9 cellular contexts compared by ENCODE assay signal in genomic region chr17:82029990-82030469, GRCh38. TPM values are rescaled to one million over a fixed set of nuclear protein-coding genes. Genes with fewer than 3 reads are reported as not detected.
DNase-seq lines count a peak whose midpoint lies in the region; ATAC-seq, FAIRE-seq and TF ChIP-seq lines count a peak whose summit lies in the region.
"Had no signal": no experiment of that assay in that cellular context is flagged by ENCODE, and none has a peak within 500 bp of the region (broad histone marks: within the 10 kb centered on the region; RNA-seq: fewer than 3 reads in every experiment).

No MANE protein-coding gene starts in this region.

- intact Hi-C loops in activated CD4-positive, alpha-beta T cell treated with anti-CD3 and anti-CD28 coated beads for 36 hours (cut with DNase I, micrococcal nuclease) = loop anchor here (1.0 to 10.0 kb wide), 6 partner anchors 68 to 467 kb away; partner anchors contain the start of gene FASN (in 2 of the 2)

- no peaks in the 10 kb centered on the region for H3K9me3 Mint-ChIP-seq in IgD-negative memory B cell
- H3K9me3 Mint-ChIP-seq in central memory CD8-positive, alpha-beta T cell = no peaks in the 10 kb centered on the region
- no peaks in the 10 kb centered on the region for H3K9me3 Mint-ChIP-seq in activated CD4-positive, alpha-beta T cell treated with anti-CD3 and anti-CD28 coated beads for 36 hours (ENCODE audit: low read depth)

- peaks cover 0 to 2% of the 10 kb centered on the region in 2 donors for H3K9me3 ChIP-seq in neuronal stem cell (replicated peaks in 1 of 2; ENCODE audit: control insufficient read depth in 2 of 2, insufficient read depth in 1 of 2, low read depth in 1 of 2, low read length in 2 of 2)
- H3K9me3 ChIP-seq: uterus had no signal

- peak overlapping the region; percentile 94 for H3K18ac ChIP-seq in neuronal stem cell (ENCODE audit: low read length)

- H3K36me3 ChIP-seq in neuronal stem cell (replicated peaks in 1 of 2; ENCODE audit: control insufficient read depth in 2 of 2, insufficient read depth in 2 of 2, low read length in 2 of 2) = peaks cover 27 to 29% of the 10 kb centered on the region in 2 donors
- H3K36me3 ChIP-seq: uterus had no signal

- peak overlapping the region; percentile 86 for H2AK5ac ChIP-seq in neuronal stem cell (ENCODE audit: low read depth, low read length)

- FAIRE-seq in frontal cortex (lab: Jason Lieb, UNC) = no peak

- peak overlapping the region; percentile 56 for H3K14ac ChIP-seq in neuronal stem cell (ENCODE audit: low read length)

- H3K9ac ChIP-seq in neuronal stem cell (ENCODE audit: low read depth, low read length, poor library complexity) = peak overlapping the region; percentile 72

- CTCF ChIA-PET in activated CD4-positive, alpha-beta T cell treated with anti-CD3 and anti-CD28 coated beads for 36 hours (lab: Charles Lee) = interaction anchor here (0.6 to 3.4 kb wide), 20 partner anchors 9 to 206 kb away, joined by 3 to 35 read pairs (median 3); partner anchors contain the start of genes DUS1L and MAFG

- no CpG with 5 or more reads among the region's 31 CpGs for WGBS in neuronal stem cell (ENCODE audit: extremely low coverage in 2 of 2, insufficient read length in 2 of 2, insufficient replicate concordance in 1 of 2), 2 donors

- peak overlapping the region; percentile 90 for H2BK5ac ChIP-seq in neuronal stem cell (ENCODE audit: low read length)

- no peak overlapping the region for H3K4me2 ChIP-seq in neuronal stem cell (ENCODE audit: insufficient read depth, low read length, poor library complexity, severe bottlenecking)

- H3K27ac ChIP-seq in C4-2B (peak overlapping the region; percentile 97), neuronal stem cell (replicated peaks; ENCODE audit: low read length) (no peak overlapping the region)
- H3K27ac ChIP-seq: uterus had no signal

- H3K27me3 Mint-ChIP-seq in IgD-negative memory B cell = no peaks in the 10 kb centered on the region
- no peaks in the 10 kb centered on the region for H3K27me3 Mint-ChIP-seq in central memory CD8-positive, alpha-beta T cell
- H3K27me3 Mint-ChIP-seq in activated CD4-positive, alpha-beta T cell treated with anti-CD3 and anti-CD28 coated beads for 36 hours = no peaks in the 10 kb centered on the region

- H3K4me1 Mint-ChIP-seq in IgD-negative memory B cell = peaks cover 0 to 3% (median 2%) of the 10 kb centered on the region in 3 donors
- H3K4me1 Mint-ChIP-seq in central memory CD8-positive, alpha-beta T cell = peaks cover 17% of the 10 kb centered on the region
- peaks cover 7% of the 10 kb centered on the region for H3K4me1 Mint-ChIP-seq in activated CD4-positive, alpha-beta T cell treated with anti-CD3 and anti-CD28 coated beads for 36 hours

- H3K36me3 Mint-ChIP-seq in IgD-negative memory B cell = peaks cover 1% of the 10 kb centered on the region
- H3K36me3 Mint-ChIP-seq in central memory CD8-positive, alpha-beta T cell (ENCODE audit: insufficient read depth) = peaks cover 4% of the 10 kb centered on the region
- peaks cover 4% of the 10 kb centered on the region for H3K36me3 Mint-ChIP-seq in activated CD4-positive, alpha-beta T cell treated with anti-CD3 and anti-CD28 coated beads for 36 hours (ENCODE audit: low read depth)

- TF ChIP-seq CTCF in C4-2B (conservative IDR thresholded peaks at IDR 0.05) = no peak

- H2BK15ac ChIP-seq in neuronal stem cell (ENCODE audit: low read length) = peak overlapping the region; percentile 58

- H3K23ac ChIP-seq in neuronal stem cell (ENCODE audit: low read depth, low read length, poor library complexity) = peak overlapping the region; percentile 93

- peaks cover 7% of the 10 kb centered on the region for H3K79me1 ChIP-seq in neuronal stem cell (ENCODE audit: low read depth, low read length)

- H4K91ac ChIP-seq in neuronal stem cell (ENCODE audit: low read depth, low read length, poor library complexity) = no peak overlapping the region

- H2BK12ac ChIP-seq in neuronal stem cell (ENCODE audit: low read length) = peak overlapping the region; percentile 73

- H3K27me3 ChIP-seq in neuronal stem cell (ENCODE audit: control insufficient read depth in 3 of 3, insufficient read depth in 3 of 3, low read depth in 1 of 3, low read length in 3 of 3) = no peaks in the 10 kb centered on the region

- H2AFZ ChIP-seq in neuronal stem cell (ENCODE audit: low read length) = no peak overlapping the region

- no peak for DNase-seq in central memory CD8-positive, alpha-beta T cell (ENCODE audit: low spot score in 2 of 2)
- DNase-seq in neuronal stem cell (ENCODE audit: low spot score) = no peak
- DNase-seq in DMS153 treated with DMSO at 0.1 percent for 48 hours (lab: John Stamatoyannopoulos, UW; ENCODE audit: unreplicated experiment) = no peak
- DNase-seq in activated CD4-positive, alpha-beta T cell treated with anti-CD3 and anti-CD28 coated beads for 36 hours = no peak
- DNase-seq in frontal cortex (ENCODE audit: low spot score in 2 of 2) = no peak

- H4K8ac ChIP-seq in neuronal stem cell (ENCODE audit: low read depth, low read length) = peak overlapping the region; percentile 65

- peaks cover 5 to 12% of the 10 kb centered on the region in 2 donors for H3K4me1 ChIP-seq in neuronal stem cell (ENCODE audit: control insufficient read depth in 2 of 2, insufficient read depth in 1 of 2, low read depth in 1 of 2, low read length in 2 of 2)

- H3K4ac ChIP-seq in neuronal stem cell (ENCODE audit: low read length) = no peak overlapping the region

- H2BK120ac ChIP-seq in neuronal stem cell (ENCODE audit: low read depth, low read length) = peak overlapping the region; percentile 72

- POLR2A ChIA-PET in activated CD4-positive, alpha-beta T cell treated with anti-CD3 and anti-CD28 coated beads for 36 hours (lab: Charles Lee) = no interaction called here

- no peak overlapping the region for H3K27ac Mint-ChIP-seq in IgD-negative memory B cell
- peak overlapping the region; percentile 67 for H3K27ac Mint-ChIP-seq in central memory CD8-positive, alpha-beta T cell (ENCODE audit: low read depth)
- no peak overlapping the region for H3K27ac Mint-ChIP-seq in activated CD4-positive, alpha-beta T cell treated with anti-CD3 and anti-CD28 coated beads for 36 hours

- no peak for ATAC-seq in central memory CD8-positive, alpha-beta T cell (replicated peaks; ENCODE audit: extremely low read depth, poor library complexity, severe bottlenecking)
- ATAC-seq in activated CD4-positive, alpha-beta T cell treated with anti-CD3 and anti-CD28 coated beads for 36 hours = no peak
- ATAC-seq in HG03457 (IDR thresholded peaks at IDR 0.05; ENCODE audit: unreplicated experiment) = no peak

- peak overlapping the region in 1 of 2 donors; percentile 43 for H3K4me3 ChIP-seq in neuronal stem cell (ENCODE audit: low read length in 2 of 2)

- H3K4me3 Mint-ChIP-seq in IgD-negative memory B cell = peak overlapping the region in 3 of 4 donors; percentile 48 to 79 (median 77)
- H3K4me3 Mint-ChIP-seq in central memory CD8-positive, alpha-beta T cell = peak overlapping the region; percentile 87
- no peak overlapping the region for H3K4me3 Mint-ChIP-seq in activated CD4-positive, alpha-beta T cell treated with anti-CD3 and anti-CD28 coated beads for 36 hours

RNA-seq across cellular contexts. Expression of gene RAC3, which starts 1.4 kb away (rescaled TPM):
- not detected for polyA plus RNA-seq in IgD-negative memory B cell
- 61.3 TPM for polyA plus RNA-seq in neuronal stem cell (2013, experiment 1 of 2)
- 55.7 TPM for polyA plus RNA-seq in neuronal stem cell (2013, experiment 2 of 2)
- total RNA-seq in activated CD4-positive, alpha-beta T cell treated with anti-CD3 and anti-CD28 coated beads for 36 hours = 10 to 100 TPM in 1 of 2 experiments, 1 to 10 TPM in 1; 9.6 to 10.6 TPM
- total RNA-seq in frontal cortex = 110 TPM

RNA-seq across cellular contexts. Expression of gene LRRC45, which starts 6.9 kb away (rescaled TPM):
- 5.3 TPM for polyA plus RNA-seq in IgD-negative memory B cell
- polyA plus RNA-seq in neuronal stem cell (2013, experiment 1 of 2) = 13.2 TPM
- 12.5 TPM for polyA plus RNA-seq in neuronal stem cell (2013, experiment 2 of 2)
- 10 to 100 TPM; 17.6 to 20.6 TPM for total RNA-seq in activated CD4-positive, alpha-beta T cell treated with anti-CD3 and anti-CD28 coated beads for 36 hours
- 14.3 TPM for total RNA-seq in frontal cortex

RNA-seq across cellular contexts. Expression of gene CENPX, which starts 7.4 kb away (rescaled TPM):
- polyA plus RNA-seq in IgD-negative memory B cell = 47.7 TPM
- 45.1 TPM for polyA plus RNA-seq in neuronal stem cell (2013, experiment 1 of 2)
- polyA plus RNA-seq in neuronal stem cell (2013, experiment 2 of 2) = 45.1 TPM
- 10 to 100 TPM; 77.5 to 84.1 TPM for total RNA-seq in activated CD4-positive, alpha-beta T cell treated with anti-CD3 and anti-CD28 coated beads for 36 hours
- 31.0 TPM for total RNA-seq in frontal cortex

RNA-seq across cellular contexts. Expression of gene DCXR, which starts 7.5 kb away (rescaled TPM):
- polyA plus RNA-seq in IgD-negative memory B cell = 88.3 TPM
- 72.9 TPM for polyA plus RNA-seq in neuronal stem cell (2013, experiment 1 of 2)
- polyA plus RNA-seq in neuronal stem cell (2013, experiment 2 of 2) = 72.2 TPM
- 100 to 1,000 TPM; 105 to 166 TPM for total RNA-seq in activated CD4-positive, alpha-beta T cell treated with anti-CD3 and anti-CD28 coated beads for 36 hours
- total RNA-seq in frontal cortex = 25.7 TPM

RNA-seq across cellular contexts. Expression of gene RFNG, which starts 21.6 kb away (rescaled TPM):
- 4.1 TPM for polyA plus RNA-seq in IgD-negative memory B cell
- polyA plus RNA-seq in neuronal stem cell (2013, experiment 1 of 2) = 25.7 TPM
- polyA plus RNA-seq in neuronal stem cell (2013, experiment 2 of 2) = 26.2 TPM
- 10 to 100 TPM; 16.9 to 17.5 TPM for total RNA-seq in activated CD4-positive, alpha-beta T cell treated with anti-CD3 and anti-CD28 coated beads for 36 hours
- 21.2 TPM for total RNA-seq in frontal cortex
